9 cellular contexts compared by ENCODE assay signal in the genomic region with DNA sequence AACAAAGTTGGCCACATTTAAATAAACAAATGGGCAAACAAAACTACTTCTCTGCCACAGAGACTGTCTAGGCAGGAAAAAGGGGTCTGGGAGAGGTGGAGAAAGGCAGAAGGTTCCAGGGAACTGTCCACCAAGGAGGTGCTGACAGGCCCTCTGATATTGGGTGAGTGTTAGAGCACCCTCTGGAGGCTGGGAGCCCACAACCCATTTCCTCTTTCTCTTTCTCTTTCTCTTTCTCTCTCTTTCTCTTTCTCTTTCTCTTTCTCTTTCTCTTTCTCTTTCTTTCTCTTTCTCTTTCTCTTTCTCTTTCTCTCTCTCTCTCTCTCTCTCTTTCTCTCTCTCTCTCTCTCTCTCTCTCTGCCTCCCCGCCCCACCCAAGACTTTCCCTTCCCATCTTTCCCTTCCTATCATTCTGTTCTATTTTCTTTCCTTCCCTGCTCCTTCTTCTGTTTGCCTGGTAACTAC.
DNase-seq lines count a peak whose midpoint lies in the region; ATAC-seq, FAIRE-seq and TF ChIP-seq lines count a peak whose summit lies in the region.
"Had no signal": no experiment of that assay in that cellular context is flagged by ENCODE, and none has a peak within 500 bp of the region (broad histone marks: within the 10 kb centered on the region; RNA-seq: fewer than 3 reads in every experiment).

No MANE protein-coding gene starts in this region.

- RAD21 ChIA-PET in GM12878 (lab: Charles Lee; ENCODE audit: unreplicated experiment), result no interaction called here

- ATAC-seq in GM19324 (IDR thresholded peaks at IDR 0.05; ENCODE audit: low FRiP score, unreplicated experiment) (peak; percentile 60), HG03175 (IDR thresholded peaks at IDR 0.05; ENCODE audit: unreplicated experiment) (peak; percentile 86), GM12878 (peak; percentile 72), HepG2 (peak; percentile 92)

- no peak overlapping the region for H3K27ac ChIP-seq in GM12878 (ENCODE audit: control insufficient read depth, insufficient read depth)
- no peak overlapping the region for H3K27ac ChIP-seq in HepG2 (ENCODE audit: extremely low read length, insufficient read depth, low read length)

- H3K9ac ChIP-seq in GM12878 (ENCODE audit: control insufficient read depth, insufficient read depth, low read length), result no peak overlapping the region
- no peak overlapping the region for H3K9ac ChIP-seq in HepG2 (ENCODE audit: insufficient read depth, low read depth, low read length)

- H2AFZ ChIP-seq in GM12878 (ENCODE audit: control insufficient read depth, low read depth, low read length) (no peak overlapping the region), HepG2 (ENCODE audit: low read length) (no peak overlapping the region)

- WGBS in GM12878 (ENCODE audit: insufficient coverage, insufficient replicate concordance, low lambda C conversion rate, missing lambda C conversion rate), result 0% methylated on average over 1 of the region's 1 CpG
- WGBS in HepG2 (ENCODE audit: low lambda C conversion rate), result 3% methylated on average over 1 of the region's 1 CpG

- in situ Hi-C loops in GM12878 (cut with MboI) (no loop called here), HepG2 (cut with HindIII; ENCODE audit: extremely low pct_ligation_motif_present, low pct_unique_long_range_greater_than_20kb) (no loop called here)

- CTCF ChIA-PET in GM12878 (lab: Yijun Ruan, JAX), result no interaction called here
- CTCF ChIA-PET in HepG2 (lab: Yijun Ruan, JAX; ENCODE audit: low intra/inter-chr PET ratio, low total read pairs), result interaction anchor here (1.6 kb wide), 1 partner anchor 157 kb away, joined by 18 read pairs; no protein-coding TSS in a partner anchor

- TF ChIP-seq RAD21 in GM12878 (IDR thresholded peaks at IDR 0.05; ENCODE audit: insufficient read depth, low read depth, low read length) (no peak; the same call in 1 of the 2 replicates), HepG2 (CRISPR knock-in tag; IDR thresholded peaks at IDR 0.05) (peak; percentile 35; the same call in 1 of the 2 replicates)

- intact Hi-C loops in GM12878 (cut with micrococcal nuclease; ENCODE audit: unreplicated experiment), result no loop called here
- intact Hi-C loops in HepG2 (cut with micrococcal nuclease; ENCODE audit: unreplicated experiment), result loop anchor here (1.0 to 10.0 kb wide), 2 partner anchors 156 to 330 kb away; no protein-coding TSS in a partner anchor

- no TSS peak for BruUV-seq in GM12878 (replicated peaks; lab: Mats Ljungman, UMichigan)
- BruUV-seq in HepG2 (replicated peaks; lab: Mats Ljungman, UMichigan), result no TSS peak

- no peaks in the 10 kb centered on the region for H4K20me1 ChIP-seq in GM12878 (ENCODE audit: control insufficient read depth, insufficient read depth)
- H4K20me1 ChIP-seq in HepG2 (ENCODE audit: insufficient read depth, low read length), result no peaks in the 10 kb centered on the region

- H3K36me3 ChIP-seq in GM12878 (ENCODE audit: control insufficient read depth in 2 of 2, insufficient read depth in 2 of 2, low read length in 1 of 2), result no peaks in the 10 kb centered on the region
- H3K36me3 ChIP-seq in HepG2 (replicated peaks in 1 of 2; ENCODE audit: control insufficient read depth in 1 of 2, insufficient read depth in 2 of 2, low read length in 2 of 2), result no peaks in the 10 kb centered on the region

- no peak for TF ChIP-seq POLR2A in GM12878 (IDR thresholded peaks at IDR 0.05; ENCODE audit: low read depth, low read length)
- TF ChIP-seq POLR2A in HepG2 (IDR thresholded peaks at IDR 0.05; ENCODE audit: insufficient read depth in 1 of 2, low read depth in 2 of 2, low read length in 2 of 2), result no peak

- H3K27me3 ChIP-seq in GM12878 (replicated peaks in 1 of 2; ENCODE audit: control insufficient read depth in 2 of 2, insufficient read depth in 2 of 2, low read length in 1 of 2) (no peaks in the 10 kb centered on the region), HepG2 (ENCODE audit: control insufficient read depth in 1 of 2, insufficient read depth in 2 of 2, low read length in 2 of 2) (no peaks in the 10 kb centered on the region; a peak in 1 of 5 replicates)

- TF ChIP-seq CTCF in GM12878 (IDR thresholded peaks at IDR 0.05 in 2 of 3, conservative IDR thresholded peaks at IDR 0.05 in 1 of 3; ENCODE audit: control insufficient read depth in 2 of 3, extremely low read depth in 1 of 3, insufficient read depth in 1 of 3, low read depth in 3 of 3, low read length in 3 of 3) (peak; percentile 9 to 31 (median 26); a peak in 3 of 6 replicates), HepG2 (CRISPR knock-in tag; IDR thresholded peaks at IDR 0.05) (peak; percentile 70)

- SMC1A ChIA-PET in GM12878 (lab: Charles Lee; ENCODE audit: uncharacterized antibody, unreplicated experiment), result no interaction called here

- TF ChIP-seq EP300 in GM12878 (IDR thresholded peaks at IDR 0.05; ENCODE audit: borderline replicate concordance in 1 of 2, control insufficient read depth in 1 of 2, low read depth in 2 of 2, low read length in 2 of 2) (no peak), HepG2 (IDR thresholded peaks at IDR 0.05; ENCODE audit: low read depth in 2 of 2, low read length in 2 of 2) (no peak), HepG2 (CRISPR knock-in tag; IDR thresholded peaks at IDR 0.05; ENCODE audit: borderline replicate concordance) (no peak)

- H3K4me1 ChIP-seq in GM12878 (ENCODE audit: control insufficient read depth, insufficient read depth, low read length) (no peaks in the 10 kb centered on the region), HepG2 (ENCODE audit: insufficient read depth, low read length) (no peaks in the 10 kb centered on the region)

- POLR2A ChIA-PET in GM12878 (lab: Charles Lee) (no interaction called here), HepG2 (lab: Yijun Ruan, JAX) (no interaction called here)

- H3K9me3 ChIP-seq in GM12878 (replicated peaks; ENCODE audit: control insufficient read depth, insufficient read depth, low read length), result no peaks in the 10 kb centered on the region
- no peaks in the 10 kb centered on the region for H3K9me3 ChIP-seq in HepG2 (ENCODE audit: low read length)

- DNase-seq in DMS 273 (lab: John Stamatoyannopoulos, UW; ENCODE audit: unreplicated experiment) (peak; percentile 66), DMS 273 treated with DMSO at 0.1 percent for 48 hours (lab: John Stamatoyannopoulos, UW) (no peak), NOMO-1 treated with DMSO at 0.1 percent for 48 hours (lab: John Stamatoyannopoulos, UW; ENCODE audit: unreplicated experiment) (peak; percentile 59), GM12878 (ENCODE audit: low read depth, low spot score) (no peak), HepG2 (ENCODE audit: low spot score) (peak; percentile 58), NCI-H187 (lab: John Stamatoyannopoulos, UW) (no peak)

- H3K4me3 ChIP-seq in GM12878 (no peak overlapping the region), HepG2 (replicated peaks in 1 of 3; ENCODE audit: insufficient read depth in 1 of 3, low read depth in 2 of 3, low read length in 3 of 3) (no peak overlapping the region)

- FAIRE-seq in GM12878 (lab: Jason Lieb, UNC), result no peak
- peak; percentile 4 for FAIRE-seq in HepG2 (lab: Jason Lieb, UNC)
- FAIRE-seq: A204.1 had no signal

- H3K79me2 ChIP-seq in GM12878 (ENCODE audit: control insufficient read depth, insufficient read depth, low read length), result no peaks in the 10 kb centered on the region
- no peaks in the 10 kb centered on the region for H3K79me2 ChIP-seq in HepG2 (ENCODE audit: insufficient read depth, low read length)

- no peak overlapping the region for H3K4me2 ChIP-seq in GM12878 (ENCODE audit: control insufficient read depth, insufficient read depth)
- H3K4me2 ChIP-seq in HepG2 (ENCODE audit: low read depth, low read length), result no peak overlapping the region

TF ChIP-seq in GM12878, 131 proteins besides CTCF, POLR2A, EP300 and RAD21 (continues in another document):
- TF ChIP-seq, protein P1, sequence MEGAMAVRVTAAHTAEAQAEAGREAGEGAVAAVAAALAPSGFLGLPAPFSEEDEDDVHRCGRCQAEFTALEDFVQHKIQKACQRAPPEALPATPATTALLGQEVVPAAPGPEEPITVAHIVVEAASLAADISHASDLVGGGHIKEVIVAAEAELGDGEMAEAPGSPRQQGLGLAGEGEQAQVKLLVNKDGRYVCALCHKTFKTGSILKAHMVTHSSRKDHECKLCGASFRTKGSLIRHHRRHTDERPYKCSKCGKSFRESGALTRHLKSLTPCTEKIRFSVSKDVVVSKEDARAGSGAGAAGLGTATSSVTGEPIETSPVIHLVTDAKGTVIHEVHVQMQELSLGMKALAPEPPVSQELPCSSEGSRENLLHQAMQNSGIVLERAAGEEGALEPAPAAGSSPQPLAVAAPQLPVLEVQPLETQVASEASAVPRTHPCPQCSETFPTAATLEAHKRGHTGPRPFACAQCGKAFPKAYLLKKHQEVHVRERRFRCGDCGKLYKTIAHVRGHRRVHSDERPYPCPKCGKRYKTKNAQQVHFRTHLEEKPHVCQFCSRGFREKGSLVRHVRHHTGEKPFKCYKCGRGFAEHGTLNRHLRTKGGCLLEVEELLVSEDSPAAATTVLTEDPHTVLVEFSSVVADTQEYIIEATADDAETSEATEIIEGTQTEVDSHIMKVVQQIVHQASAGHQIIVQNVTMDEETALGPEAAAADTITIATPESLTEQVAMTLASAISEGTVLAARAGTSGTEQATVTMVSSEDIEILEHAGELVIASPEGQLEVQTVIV (IDR thresholded peaks at IDR 0.05; ENCODE audit: borderline replicate concordance, partially characterized antibody), result no peak
- TF ChIP-seq KAT2A (conservative IDR thresholded peaks at IDR 0.05; ENCODE audit: control insufficient read depth, low read depth, low read length), result no peak

TF ChIP-seq in HepG2, 621 proteins besides CTCF, POLR2A, EP300 and RAD21 (continues in another document):
- TF ChIP-seq TOPORS (CRISPR knock-in tag; IDR thresholded peaks at IDR 0.05) (no peak), ZNF7 (CRISPR knock-in tag; IDR thresholded peaks at IDR 0.05) (0 out of 2 replicates have a peak, but pooled peaks have one; percentile 27), SIX1 (CRISPR knock-in tag; IDR thresholded peaks at IDR 0.05; ENCODE audit: borderline replicate concordance) (peak; percentile 52; the same call in 1 of the 2 replicates), ZNF530 (CRISPR knock-in tag; IDR thresholded peaks at IDR 0.05; ENCODE audit: low read depth) (no peak), ETV5 (CRISPR knock-in tag; IDR thresholded peaks at IDR 0.05; ENCODE audit: borderline replicate concordance) (peak; percentile 23; the same call in 1 of the 2 replicates), ETV6 (CRISPR knock-in tag; conservative IDR thresholded peaks at IDR 0.05) (peak; percentile 78; the same call in 1 of the 2 replicates), ZNF724P (CRISPR knock-in tag; IDR thresholded peaks at IDR 0.05; ENCODE audit: borderline replicate concordance) (no peak), THAP11 (CRISPR knock-in tag; IDR thresholded peaks at IDR 0.05) (0 out of 2 replicates have a peak, but pooled peaks have one; percentile 32), GABPA (IDR thresholded peaks at IDR 0.05; ENCODE audit: low read depth, low read length) (no peak), GABPA (CRISPR knock-in tag; IDR thresholded peaks at IDR 0.05; ENCODE audit: low read depth) (peak; percentile 29; the same call in 1 of the 2 replicates)

Comparison
In these comparisons a context has a peak if more than half of its experiments do, and no peak if none do; other contexts are left out.
1. DNase-seq: peak in DMS 273 (single experiment), NOMO-1 treated with DMSO at 0.1 percent for 48 hours (single experiment) and HepG2 (single experiment); none in DMS 273 treated with DMSO at 0.1 percent for 48 hours (single experiment), GM12878 (single experiment) and NCI-H187 (0 of 2).
2. Peak in every context shown above with its lines, with median percentiles within 50 percentile points of each other: ATAC-seq.